ENCODE assay signal across 1 cellular context in genomic region chr5:177984565-177985166, GRCh38.
A peak's percentile ranks its signal among the peaks of the same experiment; 100 is the strongest.
TF ChIP-seq lines count a peak whose summit lies in the region.

No MANE protein-coding gene starts in this region.

TF ChIP-seq in H1, 55 proteins besides CTCF, POLR2A, EP300 and RAD21:
- TF ChIP-seq SIN3A (conservative IDR thresholded peaks at IDR 0.05 in 1 of 2, IDR thresholded peaks at IDR 0.05 in 1 of 2; ENCODE audit: low read depth in 1 of 2, low read length in 2 of 2) (no peak), SUZ12 (IDR thresholded peaks at IDR 0.05; ENCODE audit: low read length) (peak; percentile 38; the same call in 1 of the 2 replicates), KDM4A (IDR thresholded peaks at IDR 0.05; ENCODE audit: low read depth, low read length, severe bottlenecking) (peak; percentile 42), SIRT6 (IDR thresholded peaks at IDR 0.05; ENCODE audit: low read length) (no peak), EZH2 (IDR thresholded peaks at IDR 0.05; ENCODE audit: low read depth, low read length, severe bottlenecking) (peak; percentile 39)
